ENCODE assay signal across 11 cellular contexts in genomic region chr2:137991078-137991477, GRCh38.
"Had no signal": no experiment of that assay in that cellular context is flagged by ENCODE, and none has a peak within 500 bp of the region (broad histone marks: within the 10 kb centered on the region; RNA-seq: fewer than 3 reads in every experiment).

No MANE protein-coding gene starts in this region.

- H3K9ac ChIP-seq: GM23248 had no signal

- H3K4me1 ChIP-seq: HAP-1 had no signal

- H3K4me3 ChIP-seq: GM23248, GM23338, HAP-1 had no signal

- H2AFZ ChIP-seq: GM23248, GM23338 had no signal

- H3K36me3 ChIP-seq: HAP-1 had no signal

- FAIRE-seq: H1, H54 had no signal

- DNase-seq: GM23248, GOT3, H7, H9, HCEC 1CT, HFFc6 had no signal

- H3K27ac ChIP-seq: GM23248 had no signal

- ATAC-seq: GM23338, HCT116 had no signal

- H3K4me2 ChIP-seq: GM23338 had no signal
